ENCODE assay signal across 9 cellular contexts in the genomic region with DNA sequence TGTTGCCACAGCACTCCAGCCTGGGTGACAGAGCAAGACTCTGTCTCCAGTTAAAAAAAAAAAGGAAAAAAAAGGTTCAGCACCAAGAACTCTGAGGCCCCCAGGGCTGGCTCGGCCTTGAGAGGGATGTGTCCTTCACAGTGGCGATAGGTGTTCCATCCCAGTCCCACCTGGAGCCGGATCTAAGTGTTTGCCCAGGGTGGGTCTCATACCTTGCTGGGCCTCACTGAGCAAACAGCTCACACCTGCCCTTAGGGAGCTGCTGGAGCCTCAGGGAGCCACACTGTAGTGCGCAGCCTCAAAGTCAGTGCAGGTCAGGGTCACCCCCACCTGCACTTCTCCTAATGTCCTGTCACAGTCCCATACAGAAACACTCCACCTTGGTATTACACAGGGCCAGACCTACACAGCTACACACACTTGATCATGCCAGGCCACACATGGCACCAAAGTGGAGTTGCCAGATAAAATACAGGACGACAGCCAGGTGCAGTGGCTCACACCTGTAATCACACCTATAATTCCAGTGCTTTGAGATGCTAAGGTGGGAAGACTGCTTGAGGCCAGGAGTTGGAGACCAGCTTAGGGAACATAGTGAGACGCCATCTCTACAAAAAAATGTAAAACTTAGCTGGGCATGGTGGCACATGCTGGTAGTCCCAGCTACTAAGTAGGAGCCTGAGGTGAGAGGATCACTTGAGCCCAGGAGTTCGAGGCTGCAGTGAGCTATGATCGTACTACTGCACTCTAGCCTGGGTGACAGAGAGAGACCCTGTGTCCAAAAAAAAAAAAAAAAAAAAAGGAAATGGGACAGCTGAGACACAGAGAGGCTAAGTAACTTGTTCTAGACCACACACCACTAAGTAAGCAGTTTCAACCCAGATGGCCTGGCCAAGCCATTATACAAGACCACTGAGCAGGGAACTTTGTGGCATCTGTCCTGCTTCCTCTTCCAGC. TPM values are rescaled to one million over a fixed set of nuclear protein-coding genes. Genes with fewer than 3 reads are reported as not detected.
A peak's percentile ranks its signal among the peaks of the same experiment; 100 is the strongest.
DNase-seq lines count a peak whose midpoint lies in the region; TF ChIP-seq lines count a peak whose summit lies in the region.
"Had no signal": no experiment of that assay in that cellular context is flagged by ENCODE, and none has a peak within 500 bp of the region (broad histone marks: within the 10 kb centered on the region; RNA-seq: fewer than 3 reads in every experiment).

No MANE protein-coding gene starts in this region.

- no peak overlapping the region for H3K4me3 Mint-ChIP-seq in Calu3 (ENCODE audit: low read depth, unreplicated experiment)

- H3K36me3 Mint-ChIP-seq in Calu3 (ENCODE audit: insufficient read depth, unreplicated experiment) = peaks cover 12% of the 10 kb centered on the region

- H3K9me3 ChIP-seq in Peyer's patch (no peaks in the 10 kb centered on the region), muscle layer of duodenum (ENCODE audit: control insufficient read depth in 1 of 2, low read length in 2 of 2) (no peaks in the 10 kb centered on the region), MM.1S (replicated peaks; ENCODE audit: insufficient read depth, low read length) (no peaks in the 10 kb centered on the region), esophagus muscularis mucosa (no peaks in the 10 kb centered on the region)

- no peaks in the 10 kb centered on the region for H3F3A ChIP-seq in MM.1S (ENCODE audit: insufficient read depth, low read length)

- H3K36me3 ChIP-seq in Peyer's patch (no peaks in the 10 kb centered on the region), muscle layer of duodenum (ENCODE audit: control insufficient read depth in 1 of 2, insufficient read depth in 2 of 2, low read length in 2 of 2) (no peaks in the 10 kb centered on the region), MM.1S (replicated peaks; ENCODE audit: insufficient read depth, low read length) (no peaks in the 10 kb centered on the region), esophagus muscularis mucosa (no peaks in the 10 kb centered on the region)

- H3K27ac ChIP-seq in Peyer's patch (peak overlapping the region; percentile 61 to 78 (median 74)), muscle layer of duodenum (ENCODE audit: low read length) (peak overlapping the region; percentile 40), MM.1S (ENCODE audit: low read length) (no peak overlapping the region), esophagus muscularis mucosa (replicated peaks in 1 of 4) (no peak overlapping the region)

- BruUV-seq in Calu3 (replicated peaks; lab: Mats Ljungman, UMichigan) = no TSS peak

- H3K27me3 Mint-ChIP-seq in Calu3 (ENCODE audit: unreplicated experiment) = no peaks in the 10 kb centered on the region

- intact Hi-C loops in Calu3 (cut with micrococcal nuclease; ENCODE audit: unreplicated experiment) (no loop called here), esophagus muscularis mucosa (cut with DNase I) (no loop called here)

- H3K9ac ChIP-seq in MM.1S (ENCODE audit: low read length) = no peak overlapping the region

- H3K4me1 ChIP-seq in Peyer's patch = peaks cover 5 to 41% (median 20%) of the 10 kb centered on the region in 4 donors
- peaks cover 0 to 4% of the 10 kb centered on the region in 2 donors for H3K4me1 ChIP-seq in muscle layer of duodenum (ENCODE audit: control insufficient read depth in 1 of 2, insufficient read depth in 2 of 2, low read length in 2 of 2)
- peaks cover 5% of the 10 kb centered on the region; the same call in 1 of the 2 replicates for H3K4me1 ChIP-seq in MM.1S (ENCODE audit: low read length)
- H3K4me1 ChIP-seq in esophagus muscularis mucosa = peaks cover 17 to 20% (median 17%) of the 10 kb centered on the region in 4 donors

- H3K4me2 ChIP-seq in MM.1S (ENCODE audit: low read depth, low read length) = no peak overlapping the region

- H3K4me1 Mint-ChIP-seq in Calu3 (ENCODE audit: low read depth, unreplicated experiment) = peaks cover 11% of the 10 kb centered on the region

- TF ChIP-seq EP300 in esophagus muscularis mucosa (IDR thresholded peaks at IDR 0.05) = no peak

- DNase-seq in Calu3 (peak; percentile 53), LNCaP clone FGC (ENCODE audit: low read depth) (peak; percentile 23), Peyer's patch (peak in 2 of 3 donors; percentile 74), GM10266 (ENCODE audit: extremely low spot score) (no peak), MM.1S (no peak), esophagus muscularis mucosa (ENCODE audit: extremely low spot score) (no peak)
- no peak for DNase-seq in NK-92 treated with Interleukin-12 subunit alpha and Interleukin-12 subunit beta, amount 100 ng/mL, for 24 hours (lab: John Stamatoyannopoulos, UW)
- DNase-seq: activated CD4-positive, alpha-beta T cell treated with anti-CD3 and anti-CD28 coated beads, Interleukin-2, amount 50 U/mL, for 4 hours had no signal

- H3K79me2 ChIP-seq in MM.1S (ENCODE audit: low read length) = no peaks in the 10 kb centered on the region

- no peaks in the 10 kb centered on the region for H3K9me3 Mint-ChIP-seq in Calu3 (ENCODE audit: low read depth, unreplicated experiment)

- TF ChIP-seq POLR2A in Peyer's patch (IDR thresholded peaks at IDR 0.05) (peak; percentile 32 to 50), esophagus muscularis mucosa (IDR thresholded peaks at IDR 0.05; ENCODE audit: low read depth) (no peak)

- H3K9me2 ChIP-seq in MM.1S (replicated peaks; ENCODE audit: insufficient read depth, low read length) = no peaks in the 10 kb centered on the region

- H3K27ac Mint-ChIP-seq in Calu3 (ENCODE audit: unreplicated experiment) = peak overlapping the region; percentile 23

- H3K27me3 ChIP-seq in Peyer's patch (no peaks in the 10 kb centered on the region), muscle layer of duodenum (ENCODE audit: low read depth, low read length) (no peaks in the 10 kb centered on the region), MM.1S (replicated peaks; ENCODE audit: insufficient read depth, low read length) (no peaks in the 10 kb centered on the region), esophagus muscularis mucosa (no peaks in the 10 kb centered on the region)

- no peaks in the 10 kb centered on the region for H4K20me1 ChIP-seq in MM.1S (ENCODE audit: insufficient read depth, low read length)

- H2AFZ ChIP-seq in MM.1S (ENCODE audit: low read length) = no peak overlapping the region

- no peak overlapping the region for H3K4me3 ChIP-seq in LNCaP clone FGC (ENCODE audit: low read depth, low read length)
- no peak overlapping the region for H3K4me3 ChIP-seq in Peyer's patch
- no peak overlapping the region for H3K4me3 ChIP-seq in muscle layer of duodenum (ENCODE audit: low read depth in 1 of 2, low read length in 2 of 2)
- no peak overlapping the region for H3K4me3 ChIP-seq in MM.1S (ENCODE audit: low read length)
- H3K4me3 ChIP-seq in esophagus muscularis mucosa = no peak overlapping the region

- CTCF ChIA-PET in Calu3 (lab: Charles Lee) = interaction anchor here (0.6 to 0.9 kb wide), 4 partner anchors 61 to 782 kb away, joined by 3 to 4 read pairs (median 3); no protein-coding TSS in a partner anchor

- TF ChIP-seq CTCF in Calu3 (IDR thresholded peaks at IDR 0.05; ENCODE audit: unreplicated experiment) (no peak), LNCaP clone FGC (IDR thresholded peaks at IDR 0.05; ENCODE audit: control insufficient read depth, extremely low read depth, insufficient read depth) (no peak), Peyer's patch (IDR thresholded peaks at IDR 0.05) (peak in 2 of 6 experiments; percentile 22 to 24), GM10266 (IDR thresholded peaks at IDR 0.05; ENCODE audit: control insufficient read depth, insufficient read depth, low read depth, missing control alignments) (no peak), MM.1S (IDR thresholded peaks at IDR 0.05; ENCODE audit: low read length) (no peak), esophagus muscularis mucosa (IDR thresholded peaks at IDR 0.05) (no peak)

- WGBS in esophagus muscularis mucosa = 91% methylated on average over 7 of the region's 8 CpGs

RNA-seq across cellular contexts. Expression of gene STARD10, which starts 7.3 kb away (rescaled TPM):
- total RNA-seq in Calu3 (2022) (55.1 and 68.9 TPM in 2 replicates), Peyer's patch (100 to 1,000 TPM; 118 to 187 (median 168) TPM), esophagus muscularis mucosa (10 to 100 TPM; 26.6 to 75.4 (median 58.1) TPM)

RNA-seq across cellular contexts. Expression of gene ATG16L2, which starts 27.6 kb away (rescaled TPM):
- 28.7 and 29.1 TPM in 2 replicates for total RNA-seq in Calu3 (2022)
- 100 to 1,000 TPM in 1 of 4 donors, 10 to 100 TPM in 3; 39.9 to 226 (median 65.0) TPM for total RNA-seq in Peyer's patch
- 10 to 100 TPM; 11.8 to 19.3 (median 18.2) TPM for total RNA-seq in esophagus muscularis mucosa

RNA-seq across cellular contexts. Expression of gene ARAP1, which starts 34.4 kb away (rescaled TPM):
- total RNA-seq in Calu3 (2022) = 53.0 and 61.3 TPM in 2 replicates
- 100 to 1,000 TPM; 122 to 285 (median 145) TPM for total RNA-seq in Peyer's patch
- total RNA-seq in esophagus muscularis mucosa = 100 to 1,000 TPM in 3 of 4 donors, 10 to 100 TPM in 1; 83.7 to 115 (median 110) TPM

Comparison
In these comparisons a context has a peak if more than half of its experiments do, and no peak if none do; other contexts are left out.
1. DNase-seq: peak in Calu3 (single experiment), LNCaP clone FGC (single experiment) and Peyer's patch (2 of 3); none in GM10266 (single experiment), NK-92 treated with Interleukin-12 subunit alpha and Interleukin-12 subunit beta, amount 100 ng/mL, for 24 hours (single experiment), MM.1S (single experiment) and esophagus muscularis mucosa (single experiment).
2. H3K27ac ChIP-seq: peak in Peyer's patch (4 of 4) and muscle layer of duodenum (single experiment); none in MM.1S (single experiment) and esophagus muscularis mucosa (0 of 4).